8 cellular contexts compared by ENCODE assay signal in genomic region chr11:63613517-63614135, GRCh38. TPM values are rescaled to one million over a fixed set of nuclear protein-coding genes. Genes with fewer than 3 reads are reported as not detected.
A peak's percentile ranks its signal among the peaks of the same experiment; 100 is the strongest.
DNase-seq lines count a peak whose midpoint lies in the region; ATAC-seq lines count a peak whose summit lies in the region.

No MANE protein-coding gene starts in this region.

- CTCF ChIA-PET in activated CD4-positive, alpha-beta memory T cell treated with anti-CD3 and anti-CD28 coated beads for 36 hours (lab: Charles Lee): interaction anchor here (1.8 kb wide), 1 partner anchor 22 kb away, joined by 5 read pairs; no protein-coding TSS in a partner anchor

- DNase-seq in DMS79 treated with DMSO at 0.1 percent for 48 hours (lab: John Stamatoyannopoulos, UW) (peak; percentile 31), memory B cell (ENCODE audit: low spot score in 2 of 2) (peak; percentile 29 to 31), KBM-7 (no peak)
- peak; percentile 58 for DNase-seq in activated CD4-positive, alpha-beta memory T cell treated with anti-CD3 and anti-CD28 coated beads for 36 hours
- peak; percentile 5 to 15 (median 10) for DNase-seq in effector memory CD4-positive, alpha-beta T cell

- POLR2A ChIA-PET in activated CD4-positive, alpha-beta memory T cell treated with anti-CD3 and anti-CD28 coated beads for 36 hours (lab: Charles Lee): no interaction called here

- no peak overlapping the region for H3K27ac Mint-ChIP-seq in activated CD4-positive, alpha-beta memory T cell treated with anti-CD3 and anti-CD28 coated beads for 36 hours
- H3K27ac Mint-ChIP-seq in memory B cell: peak overlapping the region; percentile 86
- H3K27ac Mint-ChIP-seq in stimulated activated memory B cell treated with anti-CD40 and anti-IgM and Interleukin-4, amounts not matched to agents 10 μg/mL and 1 μg/mL and 100 μg/mL, for 72 hours: peak overlapping the region; percentile 65

- peaks cover 22% of the 10 kb centered on the region for H3K4me1 Mint-ChIP-seq in activated CD4-positive, alpha-beta memory T cell treated with anti-CD3 and anti-CD28 coated beads for 36 hours (ENCODE audit: low read depth)
- H3K4me1 Mint-ChIP-seq in memory B cell: peaks cover 14% of the 10 kb centered on the region
- peaks cover 36% of the 10 kb centered on the region for H3K4me1 Mint-ChIP-seq in stimulated activated memory B cell treated with anti-CD40 and anti-IgM and Interleukin-4, amounts not matched to agents 10 μg/mL and 1 μg/mL and 100 μg/mL, for 72 hours

- no peaks in the 10 kb centered on the region for H3K9me3 ChIP-seq in effector memory CD4-positive, alpha-beta T cell (ENCODE audit: control insufficient read depth, low read length)

- in situ Hi-C loops in KBM-7 (cut with MboI; ENCODE audit: low pct_unique_long_range_greater_than_20kb, low sequenced_read_pairs): no loop called here

- ATAC-seq in HG03432 (IDR thresholded peaks at IDR 0.05; ENCODE audit: unreplicated experiment) (peak; percentile 57), memory B cell (ENCODE audit: low read depth) (peak; percentile 76), GM18519 (IDR thresholded peaks at IDR 0.05; ENCODE audit: low FRiP score, unreplicated experiment) (no peak)
- peak; percentile 47 for ATAC-seq in stimulated activated memory B cell treated with anti-CD40 and anti-IgM and Interleukin-4, amounts not matched to agents 10 μg/mL and 1 μg/mL and 100 μg/mL, for 72 hours

- no peaks in the 10 kb centered on the region for H3K27me3 ChIP-seq in effector memory CD4-positive, alpha-beta T cell (replicated peaks; ENCODE audit: control insufficient read depth, insufficient read depth, low read length, poor library complexity, severe bottlenecking)

- H3K36me3 ChIP-seq in effector memory CD4-positive, alpha-beta T cell (ENCODE audit: control insufficient read depth, insufficient read depth, low read length): no peaks in the 10 kb centered on the region

- H3K27me3 Mint-ChIP-seq in activated CD4-positive, alpha-beta memory T cell treated with anti-CD3 and anti-CD28 coated beads for 36 hours: no peaks in the 10 kb centered on the region
- H3K27me3 Mint-ChIP-seq in memory B cell: no peaks in the 10 kb centered on the region
- H3K27me3 Mint-ChIP-seq in stimulated activated memory B cell treated with anti-CD40 and anti-IgM and Interleukin-4, amounts not matched to agents 10 μg/mL and 1 μg/mL and 100 μg/mL, for 72 hours: no peaks in the 10 kb centered on the region

- H3K4me3 Mint-ChIP-seq in activated CD4-positive, alpha-beta memory T cell treated with anti-CD3 and anti-CD28 coated beads for 36 hours: peak overlapping the region; percentile 74
- H3K4me3 Mint-ChIP-seq in memory B cell: peak overlapping the region; percentile 86
- H3K4me3 Mint-ChIP-seq in stimulated activated memory B cell treated with anti-CD40 and anti-IgM and Interleukin-4, amounts not matched to agents 10 μg/mL and 1 μg/mL and 100 μg/mL, for 72 hours: peak overlapping the region; percentile 87

- no peak overlapping the region for H3K27ac ChIP-seq in effector memory CD4-positive, alpha-beta T cell (ENCODE audit: insufficient read depth, low read length, poor library complexity, severe bottlenecking)

- H3K9me3 Mint-ChIP-seq in activated CD4-positive, alpha-beta memory T cell treated with anti-CD3 and anti-CD28 coated beads for 36 hours: no peaks in the 10 kb centered on the region
- H3K9me3 Mint-ChIP-seq in memory B cell: no peaks in the 10 kb centered on the region
- no peaks in the 10 kb centered on the region for H3K9me3 Mint-ChIP-seq in stimulated activated memory B cell treated with anti-CD40 and anti-IgM and Interleukin-4, amounts not matched to agents 10 μg/mL and 1 μg/mL and 100 μg/mL, for 72 hours

- intact Hi-C loops in activated CD4-positive, alpha-beta memory T cell treated with anti-CD3 and anti-CD28 coated beads for 36 hours (cut with micrococcal nuclease): loop anchor here (1.0 to 5.0 kb wide), 2 partner anchors 46 to 76 kb away; partner anchors contain the start of gene PLAAT4

- H3K4me3 ChIP-seq in effector memory CD4-positive, alpha-beta T cell (ENCODE audit: insufficient read depth, low read depth, low read length, poor library complexity, severe bottlenecking): peak overlapping the region; percentile 68

- no peaks in the 10 kb centered on the region for H3K36me3 Mint-ChIP-seq in activated CD4-positive, alpha-beta memory T cell treated with anti-CD3 and anti-CD28 coated beads for 36 hours
- no peaks in the 10 kb centered on the region for H3K36me3 Mint-ChIP-seq in memory B cell
- H3K36me3 Mint-ChIP-seq in stimulated activated memory B cell treated with anti-CD40 and anti-IgM and Interleukin-4, amounts not matched to agents 10 μg/mL and 1 μg/mL and 100 μg/mL, for 72 hours: no peaks in the 10 kb centered on the region

- H3K4me1 ChIP-seq in effector memory CD4-positive, alpha-beta T cell (ENCODE audit: control insufficient read depth, insufficient read depth, low read length, poor library complexity, severe bottlenecking): peaks cover 3% of the 10 kb centered on the region

RNA-seq across cellular contexts. Expression of gene PLAAT3, which starts 0.6 kb away (rescaled TPM):
- 10 to 100 TPM; 10.3 to 10.4 TPM for total RNA-seq in activated CD4-positive, alpha-beta memory T cell treated with anti-CD3 and anti-CD28 coated beads for 36 hours

RNA-seq across cellular contexts. Expression of gene PLAAT2, which starts 50.4 kb away (rescaled TPM):
- total RNA-seq in activated CD4-positive, alpha-beta memory T cell treated with anti-CD3 and anti-CD28 coated beads for 36 hours: under 1 TPM in 1 of 2 experiments, not detected in 1; 0.44 TPM

RNA-seq across cellular contexts. Expression of gene ATL3, which starts 57.5 kb away (rescaled TPM):
- 10 to 100 TPM; 31.3 to 34.6 TPM for total RNA-seq in activated CD4-positive, alpha-beta memory T cell treated with anti-CD3 and anti-CD28 coated beads for 36 hours
